In the genomic region with DNA sequence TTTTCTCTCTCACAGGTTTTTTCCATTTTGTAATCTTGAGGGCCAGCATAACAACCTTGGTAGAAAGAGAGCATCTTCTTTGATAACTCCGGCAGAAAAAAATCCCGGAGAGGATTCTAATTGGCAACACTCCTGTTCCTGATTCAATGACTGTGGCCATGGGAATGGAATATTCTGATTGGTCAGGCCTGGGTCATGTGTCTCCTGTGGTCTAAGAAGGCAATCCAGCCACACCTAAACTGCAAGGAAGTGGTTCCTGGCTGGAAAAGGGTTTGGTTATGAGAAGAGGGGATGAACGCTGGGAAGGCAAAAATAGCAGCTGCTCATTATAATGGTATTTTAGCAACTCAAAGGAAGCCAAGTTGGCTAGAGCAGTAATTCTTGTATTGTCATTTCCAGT, we compare ENCODE assay signal across 19 cellular contexts. TPM values are rescaled to one million over a fixed set of nuclear protein-coding genes. Genes with fewer than 3 reads are reported as not detected.
DNase-seq lines count a peak whose midpoint lies in the region; ATAC-seq and TF ChIP-seq lines count a peak whose summit lies in the region.
"Had no signal": no experiment of that assay in that cellular context is flagged by ENCODE, and none has a peak within 500 bp of the region (broad histone marks: within the 10 kb centered on the region; RNA-seq: fewer than 3 reads in every experiment).

No MANE protein-coding gene starts in this region.

- no peak for TF ChIP-seq POLR2A in erythroblast (IDR thresholded peaks at IDR 0.05; ENCODE audit: low read length)

- H4K8ac ChIP-seq in mesendoderm (ENCODE audit: low read depth, low read length) = no peak overlapping the region

- H3K27me3 ChIP-seq in mesendoderm (ENCODE audit: insufficient read depth, low read length, poor library complexity) = no peaks in the 10 kb centered on the region
- H3K27me3 ChIP-seq: BE2C, upper lobe of left lung had no signal

- H3K36me3 ChIP-seq in mesendoderm (ENCODE audit: control insufficient read depth, insufficient read depth, low read length) = no peaks in the 10 kb centered on the region
- H3K36me3 ChIP-seq: BE2C, upper lobe of left lung had no signal

- no peaks in the 10 kb centered on the region for H3K4me1 ChIP-seq in mesendoderm (ENCODE audit: control insufficient read depth, low read depth, low read length)
- H3K4me1 ChIP-seq: BE2C, upper lobe of left lung had no signal

- H2BK15ac ChIP-seq in mesendoderm (replicated peaks; ENCODE audit: low read depth) = no peak overlapping the region

- no peak overlapping the region for H3K9ac ChIP-seq in mesendoderm (ENCODE audit: low read length)
- H3K9ac ChIP-seq: KMS-11 had no signal

- no peak overlapping the region for H3K4me2 ChIP-seq in mesendoderm (ENCODE audit: low read length)
- H3K4me2 ChIP-seq: KMS-11 had no signal

- H2AK5ac ChIP-seq in mesendoderm (ENCODE audit: low read length) = no peak overlapping the region

- no peak overlapping the region for H3K56ac ChIP-seq in mesendoderm (ENCODE audit: low read length)

- DNase-seq in ELR (ENCODE audit: low read depth) (peak; percentile 30), NCI-H226 (peak; percentile 77), fibroblast of gingiva (ENCODE audit: low read depth) (peak; percentile 22), mesendoderm (peak; percentile 27), erythroblast (lab: John Stamatoyannopoulos, UW) (no peak), NCI-H2196 treated with DMSO at 0.1 percent for 48 hours (lab: John Stamatoyannopoulos, UW; ENCODE audit: unreplicated experiment) (no peak)
- DNase-seq: activated CD8-positive, alpha-beta memory T cell treated with anti-CD3 and anti-CD28 coated beads for 24 hours; anterior cingulate cortex; BE2C; foreskin melanocyte; GOT3; NCI-H146; NCI-H510A; occipital lobe; stimulated activated naive CD4-positive, alpha-beta T cell had no signal

- no CpG with 5 or more reads among the region's 3 CpGs for WGBS in mesendoderm (ENCODE audit: extremely low coverage, insufficient coverage, low lambda C conversion rate)

- no peak overlapping the region for H2BK120ac ChIP-seq in mesendoderm (ENCODE audit: low read depth, low read length)

- no peak overlapping the region for H2BK5ac ChIP-seq in mesendoderm (ENCODE audit: low read length)

- no peak overlapping the region for H4K5ac ChIP-seq in mesendoderm (ENCODE audit: low read length)

- H3K79me2 ChIP-seq in mesendoderm (ENCODE audit: control insufficient read depth, insufficient read depth, low read length) = no peaks in the 10 kb centered on the region

- no peaks in the 10 kb centered on the region for H3K79me1 ChIP-seq in mesendoderm (ENCODE audit: low read length)

- H3K23ac ChIP-seq in mesendoderm (ENCODE audit: low read length) = no peak overlapping the region

- H3K4me3 ChIP-seq in mesendoderm (ENCODE audit: low read length) = no peak overlapping the region
- H3K4me3 ChIP-seq: upper lobe of left lung had no signal

- no peak overlapping the region for H3K27ac ChIP-seq in mesendoderm (ENCODE audit: low read depth, low read length)
- H3K27ac ChIP-seq: KMS-11, upper lobe of left lung had no signal

- ATAC-seq in HG03280 (IDR thresholded peaks at IDR 0.05; ENCODE audit: unreplicated experiment) (no peak), HG03469 (IDR thresholded peaks at IDR 0.05; ENCODE audit: unreplicated experiment) (no peak)

- no peak overlapping the region for H3K4ac ChIP-seq in mesendoderm (ENCODE audit: low read depth, low read length)

- H3K18ac ChIP-seq in mesendoderm (ENCODE audit: low read length) = no peak overlapping the region

RNA-seq across cellular contexts. Expression of gene ZNF638, which starts 24.8 kb away (rescaled TPM):
- polyA plus RNA-seq in mesendoderm (2013, experiment 1 of 2) = 106 TPM
- 104 TPM for polyA plus RNA-seq in mesendoderm (2013, experiment 2 of 2)

Comparison
In these comparisons a context has a peak if more than half of its experiments do, and no peak if none do; other contexts are left out.
1. DNase-seq: peak in ELR (single experiment), NCI-H226 (single experiment), fibroblast of gingiva (single experiment) and mesendoderm (single experiment); none in erythroblast (0 of 2) and NCI-H2196 treated with DMSO at 0.1 percent for 48 hours (single experiment).